Comparison of ENCODE assay signal across 26 cellular contexts in genomic region chr11:27227744-27228143, GRCh38.
DNase-seq lines count a peak whose midpoint lies in the region; ATAC-seq and TF ChIP-seq lines count a peak whose summit lies in the region.
"Had no signal": no experiment of that assay in that cellular context is flagged by ENCODE, and none has a peak within 500 bp of the region (broad histone marks: within the 10 kb centered on the region; RNA-seq: fewer than 3 reads in every experiment).

No MANE protein-coding gene starts in this region.

- ATAC-seq in GM18519 (IDR thresholded peaks at IDR 0.05; ENCODE audit: low FRiP score, unreplicated experiment), result no peak
- ATAC-seq: activated T-cell treated with anti-CD3 and anti-CD28 coated beads, Interleukin-2, amount 50 U/mL, for 72 hours; natural killer cell treated with Interleukin-12 subunit alpha and Interleukin-12 subunit beta and Interleukin-15 and Interleukin-18, amount 100 ng/mL, for 72 hours; PC-3; stimulated activated effector memory CD8-positive, alpha-beta T cell treated with anti-CD3 and anti-CD28 coated beads, Interleukin-12 subunit alpha, Interleukin-12 subunit beta, amount 100 ng/mL, for 72 hours had no signal

- 69% methylated on average over 6 of the region's 6 CpGs for WGBS in thymus

- no peak overlapping the region for H3K4me3 ChIP-seq in thymus (ENCODE audit: low read length)
- H3K4me3 ChIP-seq: cardiac muscle cell, left ventricle myocardium inferior, SJSA1, thoracic aorta had no signal

- H3K36me3 ChIP-seq in thymus (ENCODE audit: control insufficient read depth, insufficient read depth), result no peaks in the 10 kb centered on the region
- H3K36me3 ChIP-seq: cardiac muscle cell, left ventricle myocardium inferior, SJSA1, thoracic aorta had no signal

- no peaks in the 10 kb centered on the region for H3K9me3 ChIP-seq in thymus (ENCODE audit: control insufficient read depth)
- H3K9me3 ChIP-seq: left ventricle myocardium inferior, SJSA1, thoracic aorta had no signal

- peak overlapping the region; percentile 82 for H3K27ac ChIP-seq in RWPE1
- peak overlapping the region; percentile 42 for H3K27ac ChIP-seq in thymus (ENCODE audit: low read depth)
- H3K27ac ChIP-seq: 22Rv1, cardiac muscle cell, left ventricle myocardium inferior, SJSA1, thoracic aorta had no signal

- peak; percentile 36 for DNase-seq in DMS 273 (lab: John Stamatoyannopoulos, UW; ENCODE audit: unreplicated experiment)
- no peak for DNase-seq in DMS 273 treated with DMSO at 0.1 percent for 48 hours (lab: John Stamatoyannopoulos, UW)
- no peak for DNase-seq in RWPE1 (ENCODE audit: low spot score)
- DNase-seq in left kidney (ENCODE audit: low read depth, low spot score), result peak; percentile 37
- no peak for DNase-seq in NOMO-1 (lab: John Stamatoyannopoulos, UW; ENCODE audit: unreplicated experiment in 2 of 2)
- no peak for DNase-seq in stimulated activated CD4-positive, alpha-beta T cell treated with anti-CD3 and anti-CD28 coated beads, Interleukin-4, amount 100 ng/mL, for 24 hours
- DNase-seq: activated CD4-positive, alpha-beta T cell treated with anti-CD3 and anti-CD28 coated beads for 48 hours; activated naive CD4-positive, alpha-beta T cell treated with anti-CD3 and anti-CD28 coated beads for 36 hours; activated T-cell treated with anti-CD3 and anti-CD28 coated beads, Interleukin-2, amount 50 U/mL, for 72 hours; amygdala; CD8-positive, alpha-beta memory T cell; Karpas-422; left ventricle myocardium inferior; midbrain; NCI-H2171; NCI-H82; PC-3; stimulated activated CD4-positive, alpha-beta T cell treated with anti-CD3 and anti-CD28 coated beads, Interleukin-1b, Interleukin-23, amount 100 ng/mL, for 48 hours had no signal

- no peaks in the 10 kb centered on the region for H3K27me3 ChIP-seq in thymus (ENCODE audit: control insufficient read depth, insufficient read depth)
- H3K27me3 ChIP-seq: cardiac muscle cell, SJSA1 had no signal

- H3K4me1 ChIP-seq in thymus (ENCODE audit: control insufficient read depth, insufficient read depth, low read length), result no peaks in the 10 kb centered on the region

- CTCF ChIA-PET in RWPE1 (lab: Yijun Ruan, JAX), result interaction anchor here (0.6 kb wide), 1 partner anchor 452 kb away, joined by 3 read pairs; no protein-coding TSS in a partner anchor

- TF ChIP-seq CTCF in RWPE1 (conservative IDR thresholded peaks at IDR 0.05; ENCODE audit: low read depth), result no peak

- POLR2A ChIA-PET in RWPE1 (lab: Yijun Ruan, JAX; ENCODE audit: low non-redundant PET), result no interaction called here

Comparison
In these comparisons a context has a peak if more than half of its experiments do, and no peak if none do; other contexts are left out.
1. DNase-seq: peak in DMS 273 (single experiment) and left kidney (single experiment); none in DMS 273 treated with DMSO at 0.1 percent for 48 hours (single experiment), RWPE1 (single experiment), NOMO-1 (0 of 2) and stimulated activated CD4-positive, alpha-beta T cell treated with anti-CD3 and anti-CD28 coated beads, Interleukin-4, amount 100 ng/mL, for 24 hours (single experiment).